ENCODE assay signal across 18 cellular contexts in genomic region chr9:110950041-110950645, GRCh38.
"Had no signal": no experiment of that assay in that cellular context is flagged by ENCODE, and none has a peak within 500 bp of the region (broad histone marks: within the 10 kb centered on the region; RNA-seq: fewer than 3 reads in every experiment).

No MANE protein-coding gene starts in this region.

- H3K4me3 ChIP-seq: breast epithelium, gastrocnemius medialis, heart left ventricle, tibial artery had no signal

- H3K4me1 ChIP-seq: breast epithelium, gastrocnemius medialis, parathyroid adenoma had no signal

- H3K36me3 ChIP-seq: breast epithelium, gastrocnemius medialis, heart left ventricle, tibial artery had no signal

- DNase-seq: activated CD4-positive, alpha-beta T cell treated with anti-CD3 and anti-CD28 coated beads, Interleukin-2, amount 10 ng/mL, durations not matched to agents 24 days and 14 days; activated CD8-positive, alpha-beta memory T cell treated with anti-CD3 and anti-CD28 coated beads, Interleukin-2, amount 50 U/mL, for 48 hours; activated gamma-delta T cell treated with Interleukin-2 at 50 U/mL for 16 hours; activated T-cell treated with anti-CD3 and anti-CD28 coated beads, Interleukin-2, amount 50 U/mL, for 72 hours; cerebellar nuclear complex; gastrocnemius medialis; heart left ventricle; immature natural killer cell; left cardiac atrium; naive B cell; stimulated activated CD4-positive, alpha-beta T cell treated with anti-CD3 and anti-CD28 coated beads, Interleukin-2, amount 100 ng/mL, for 48 hours; stimulated activated naive B cell treated with anti-CD40 and anti-IgM and Interleukin-4, amounts not matched to agents 10 μg/mL and 1 μg/mL and 100 μg/mL, for 72 hours; T-helper 17 cell; tibial artery had no signal

- H3K36me3 Mint-ChIP-seq: activated naive CD8-positive, alpha-beta T cell had no signal

- H3K79me2 ChIP-seq: parathyroid adenoma had no signal

- H3K27me3 Mint-ChIP-seq: activated CD4-positive, alpha-beta T cell treated with anti-CD3 and anti-CD28 coated beads, Interleukin-2, amount 10 ng/mL, durations not matched to agents 24 days and 14 days; activated naive CD8-positive, alpha-beta T cell; T-helper 17 cell had no signal

- H3K4me1 Mint-ChIP-seq: activated CD4-positive, alpha-beta T cell treated with anti-CD3 and anti-CD28 coated beads, Interleukin-2, amount 10 ng/mL, durations not matched to agents 24 days and 14 days; T-helper 17 cell had no signal

- H2AFZ ChIP-seq: parathyroid adenoma had no signal

- H3K27ac ChIP-seq: breast epithelium, epithelial cell of prostate, gastrocnemius medialis, heart left ventricle, parathyroid adenoma, tibial artery had no signal

- H3K27me3 ChIP-seq: breast epithelium, gastrocnemius medialis, tibial artery had no signal

- H3K9ac ChIP-seq: parathyroid adenoma had no signal

- H3K27ac Mint-ChIP-seq: activated CD4-positive, alpha-beta T cell treated with anti-CD3 and anti-CD28 coated beads, Interleukin-2, amount 10 ng/mL, durations not matched to agents 24 days and 14 days; activated naive CD8-positive, alpha-beta T cell; activated T-cell treated with anti-CD3 and anti-CD28 coated beads, Interleukin-2, amount 50 U/mL, for 72 hours; immature natural killer cell; naive B cell; stimulated activated naive B cell treated with anti-CD40 and anti-IgM and Interleukin-4, amounts not matched to agents 10 μg/mL and 1 μg/mL and 100 μg/mL, for 72 hours; T-helper 17 cell had no signal

- H3K4me3 Mint-ChIP-seq: activated CD4-positive, alpha-beta T cell treated with anti-CD3 and anti-CD28 coated beads, Interleukin-2, amount 10 ng/mL, durations not matched to agents 24 days and 14 days; activated naive CD8-positive, alpha-beta T cell; activated T-cell treated with anti-CD3 and anti-CD28 coated beads, Interleukin-2, amount 50 U/mL, for 72 hours; immature natural killer cell; naive B cell; stimulated activated naive B cell treated with anti-CD40 and anti-IgM and Interleukin-4, amounts not matched to agents 10 μg/mL and 1 μg/mL and 100 μg/mL, for 72 hours; T-helper 17 cell had no signal

- H3K9me3 ChIP-seq: breast epithelium, gastrocnemius medialis had no signal

- ATAC-seq: activated T-cell treated with anti-CD3 and anti-CD28 coated beads, Interleukin-2, amount 50 U/mL, for 72 hours; gastrocnemius medialis; heart left ventricle; left cardiac atrium; stimulated activated naive B cell treated with anti-CD40 and anti-IgM and Interleukin-4, amounts not matched to agents 10 μg/mL and 1 μg/mL and 100 μg/mL, for 72 hours; T-helper 17 cell had no signal
